8 cellular contexts compared by ENCODE assay signal in the genomic region with DNA sequence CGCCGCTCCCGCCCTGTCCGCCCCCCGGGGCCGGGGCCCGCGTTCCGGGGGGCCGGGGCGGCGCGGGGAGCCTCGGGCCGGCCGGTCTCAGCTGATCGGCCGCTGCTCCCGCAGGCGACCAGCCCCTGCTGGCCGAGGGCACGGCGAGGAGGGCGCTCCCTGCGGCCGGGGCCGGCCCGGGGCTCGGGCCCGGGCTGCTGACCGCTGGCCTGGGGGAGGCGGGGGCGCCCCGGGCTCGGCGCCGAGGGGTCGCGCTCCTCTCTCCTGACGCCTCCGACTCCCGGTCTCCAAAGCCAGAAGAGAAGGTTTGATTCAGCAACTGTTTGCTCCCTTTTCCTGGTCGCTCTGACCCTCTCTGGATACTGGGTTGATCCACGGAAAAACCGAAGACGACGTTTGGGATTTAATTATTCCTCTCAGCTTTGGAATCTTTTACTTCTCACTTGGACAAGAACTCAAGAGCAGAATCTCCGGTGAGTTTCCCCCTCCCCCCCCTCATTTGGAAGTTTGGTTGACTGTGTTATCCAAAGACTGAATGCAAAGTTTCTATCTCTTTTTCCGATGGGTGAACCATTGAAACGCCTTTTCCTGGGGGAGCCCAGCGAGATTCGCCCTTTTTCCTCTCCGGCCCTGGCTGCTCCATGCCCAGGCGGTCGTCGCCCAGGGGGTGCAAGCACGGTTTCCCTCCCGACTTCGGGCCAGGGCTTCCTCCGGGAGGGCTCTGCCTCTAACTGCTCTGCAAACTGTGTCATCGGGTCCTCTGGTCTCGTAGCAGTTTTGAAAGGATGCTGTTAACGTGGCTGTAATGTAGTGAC. TPM values are rescaled to one million over a fixed set of nuclear protein-coding genes. Genes with fewer than 3 reads are reported as not detected.
A peak's percentile ranks its signal among the peaks of the same experiment; 100 is the strongest.
DNase-seq lines count a peak whose midpoint lies in the region; ATAC-seq, FAIRE-seq and TF ChIP-seq lines count a peak whose summit lies in the region.

No MANE protein-coding gene starts in this region.

- no peaks in the 10 kb centered on the region for H3K9me3 ChIP-seq in CD8-positive, alpha-beta T cell (ENCODE audit: low read length)
- no peaks in the 10 kb centered on the region for H3K9me3 ChIP-seq in thoracic aorta

- H3K27ac ChIP-seq in CD8-positive, alpha-beta T cell (ENCODE audit: low read depth, low read length), result peak overlapping the region; percentile 66
- H3K27ac ChIP-seq in thoracic aorta, result peak overlapping the region; percentile 91 to 93

- ATAC-seq in CD8-positive, alpha-beta T cell, result no peak
- ATAC-seq in HG03558 (IDR thresholded peaks at IDR 0.05; ENCODE audit: extremely low read depth, unreplicated experiment) (peak; percentile 8), WTC11 (no peak; the same call in 1 of the 2 replicates), thoracic aorta (ENCODE audit: insufficient number of reproducible peaks, low FRiP score, low read depth) (peak; percentile 11)
- ATAC-seq in effector memory CD8-positive, alpha-beta T cell (replicated peaks), result peak; percentile 2

- TF ChIP-seq CTCF in CD8-positive, alpha-beta T cell (IDR thresholded peaks at IDR 0.05), result no peak
- no peak for TF ChIP-seq CTCF in WTC11 (IDR thresholded peaks at IDR 0.05)
- no peak for TF ChIP-seq CTCF in thoracic aorta (IDR thresholded peaks at IDR 0.05)

- no peaks in the 10 kb centered on the region for H3K27me3 Mint-ChIP-seq in CD8-positive, alpha-beta T cell (ENCODE audit: low read depth)
- peaks cover 4% of the 10 kb centered on the region; the same call in 1 of the 2 replicates for H3K27me3 Mint-ChIP-seq in WTC11 (ENCODE audit: low read depth)
- H3K27me3 Mint-ChIP-seq in effector memory CD8-positive, alpha-beta T cell, result no peaks in the 10 kb centered on the region

- CTCF ChIA-PET in CD8-positive, alpha-beta T cell (lab: Charles Lee), result interaction anchor here (1.0 kb wide), 1 partner anchor 47 kb away, joined by 4 read pairs; no protein-coding TSS in a partner anchor
- CTCF ChIA-PET in WTC11 (lab: Charles Lee), result interaction anchor here (0.6 to 3.9 kb wide), 18 partner anchors 8 to 272 kb away, joined by 3 to 33 read pairs (median 5); partner anchors contain the start of genes RAD9A and SSH3

- intact Hi-C loops in CD8-positive, alpha-beta T cell (cut with DNase I, micrococcal nuclease), result loop anchor here (1.0 to 10.0 kb wide), 9 partner anchors 37 to 913 kb away; partner anchors contain the start of genes B4GAT1 (in 1 of the 2), BRMS1 (in 1 of the 2), CDK2AP2 (in 1 of the 2) and NDUFS8 (in 1 of the 2)

- peaks cover 32% of the 10 kb centered on the region for H3K36me3 Mint-ChIP-seq in CD8-positive, alpha-beta T cell
- peaks cover 19% of the 10 kb centered on the region for H3K36me3 Mint-ChIP-seq in WTC11
- peaks cover 36% of the 10 kb centered on the region for H3K36me3 Mint-ChIP-seq in effector memory CD8-positive, alpha-beta T cell (ENCODE audit: insufficient read depth)

- H3K27me3 ChIP-seq in CD8-positive, alpha-beta T cell (ENCODE audit: insufficient read depth, low read length), result no peaks in the 10 kb centered on the region
- H3K27me3 ChIP-seq in thoracic aorta (replicated peaks; ENCODE audit: insufficient read depth), result no peaks in the 10 kb centered on the region

- peak overlapping the region; percentile 97 for H3K4me3 Mint-ChIP-seq in CD8-positive, alpha-beta T cell
- peak overlapping the region; percentile 94 for H3K4me3 Mint-ChIP-seq in WTC11
- H3K4me3 Mint-ChIP-seq in effector memory CD8-positive, alpha-beta T cell, result peak overlapping the region; percentile 99

- H3K4me3 ChIP-seq in CD8-positive, alpha-beta T cell (ENCODE audit: low read depth, low read length), result peak overlapping the region; percentile 62
- peak overlapping the region; percentile 94 for H3K4me3 ChIP-seq in thoracic aorta

- H3K9me3 Mint-ChIP-seq in CD8-positive, alpha-beta T cell, result no peaks in the 10 kb centered on the region
- no peaks in the 10 kb centered on the region for H3K9me3 Mint-ChIP-seq in WTC11
- no peaks in the 10 kb centered on the region for H3K9me3 Mint-ChIP-seq in effector memory CD8-positive, alpha-beta T cell

- H3K4me1 ChIP-seq in CD8-positive, alpha-beta T cell (ENCODE audit: insufficient read depth, low read length), result peaks cover 34% of the 10 kb centered on the region
- H3K4me1 ChIP-seq in thoracic aorta (ENCODE audit: control insufficient read depth in 1 of 2, low read depth in 2 of 2), result peaks cover 21 to 38% of the 10 kb centered on the region in 2 donors

- no peaks in the 10 kb centered on the region for H3K36me3 ChIP-seq in CD8-positive, alpha-beta T cell (ENCODE audit: insufficient read depth, low read length)
- H3K36me3 ChIP-seq in thoracic aorta, result no peaks in the 10 kb centered on the region

- FAIRE-seq in GM19239 (lab: Jason Lieb, UNC), result peak; percentile 35

- peak in 6 of 7 experiments; percentile 8 to 60 (median 32) for DNase-seq in CD8-positive, alpha-beta T cell
- DNase-seq in GM19239 (ENCODE audit: insufficient read length, low spot score), result peak; percentile 28
- peak; percentile 22 for DNase-seq in WTC11 (ENCODE audit: low spot score)
- DNase-seq in effector memory CD8-positive, alpha-beta T cell, result peak; percentile 9 to 22 (median 13)
- peak; percentile 18 for DNase-seq in midbrain (lab: John Stamatoyannopoulos, UW)
- DNase-seq in thoracic aorta (ENCODE audit: low spot score), result no peak
- no peak for DNase-seq in kidney glomerular epithelial cell (lab: John Stamatoyannopoulos, UW)

- peak overlapping the region; percentile 96 for H3K27ac Mint-ChIP-seq in CD8-positive, alpha-beta T cell
- H3K27ac Mint-ChIP-seq in WTC11, result peak overlapping the region; percentile 96
- peak overlapping the region; percentile 98 for H3K27ac Mint-ChIP-seq in effector memory CD8-positive, alpha-beta T cell

- POLR2A ChIA-PET in CD8-positive, alpha-beta T cell (lab: Charles Lee), result interaction anchor here (0.6 to 1.5 kb wide), 8 partner anchors 11 to 233 kb away, joined by 3 to 8 read pairs (median 3); no protein-coding TSS in a partner anchor
- POLR2A ChIA-PET in WTC11 (lab: Charles Lee), result interaction anchor here (0.6 to 1.8 kb wide), 4 partner anchors 11 to 277 kb away, joined by 3 to 11 read pairs (median 3); partner anchors contain the start of gene ANKRD13D

- H3K4me1 Mint-ChIP-seq in CD8-positive, alpha-beta T cell (ENCODE audit: low read depth), result peaks cover 36% of the 10 kb centered on the region
- peaks cover 27% of the 10 kb centered on the region for H3K4me1 Mint-ChIP-seq in WTC11
- H3K4me1 Mint-ChIP-seq in effector memory CD8-positive, alpha-beta T cell (ENCODE audit: low read depth in 2 of 2), result peaks cover 20 to 27% of the 10 kb centered on the region in 2 donors

TF ChIP-seq in WTC11, 78 proteins besides CTCF, POLR2A, EP300 and RAD21 (continues in another document):
- TF ChIP-seq MXD4 (CRISPR knock-in tag; IDR thresholded peaks at IDR 0.05; ENCODE audit: borderline replicate concordance) (no peak), IRF2 (CRISPR knock-in tag; IDR thresholded peaks at IDR 0.05; ENCODE audit: borderline replicate concordance, low read depth) (no peak), ZNF317 (CRISPR knock-in tag; IDR thresholded peaks at IDR 0.05; ENCODE audit: borderline replicate concordance, low read depth) (no peak), ETV6 (CRISPR knock-in tag; IDR thresholded peaks at IDR 0.05) (no peak), OVOL2 (CRISPR knock-in tag; IDR thresholded peaks at IDR 0.05; ENCODE audit: borderline replicate concordance) (no peak), ARID4B (CRISPR knock-in tag; IDR thresholded peaks at IDR 0.05; ENCODE audit: borderline replicate concordance) (no peak), GTF2I (CRISPR knock-in tag; conservative IDR thresholded peaks at IDR 0.05) (no peak), FOXK1 (CRISPR knock-in tag; IDR thresholded peaks at IDR 0.05) (no peak), E2F4 (CRISPR knock-in tag; IDR thresholded peaks at IDR 0.05; ENCODE audit: borderline replicate concordance, low read depth) (no peak), ZNF423 (CRISPR knock-in tag; IDR thresholded peaks at IDR 0.05) (no peak)

RNA-seq across cellular contexts. Expression of gene KDM2A, which starts 0.7 kb away (rescaled TPM):
- 100 to 1,000 TPM; 412 to 431 TPM for total RNA-seq in CD8-positive, alpha-beta T cell
- total RNA-seq in WTC11 (2021) (54.0 to 58.0 TPM (median 54.3 TPM) in 3 replicates), thoracic aorta (100 to 1,000 TPM in 1 of 2 donors, 10 to 100 TPM in 1; 40.1 to 130 TPM)

Comparison
In these comparisons a context has a peak if more than half of its experiments do, and no peak if none do; other contexts are left out.
1. ATAC-seq: peak in HG03558 (single experiment), effector memory CD8-positive, alpha-beta T cell (single experiment) and thoracic aorta (single experiment); none in CD8-positive, alpha-beta T cell (single experiment) and WTC11 (single experiment).
2. DNase-seq: peak in CD8-positive, alpha-beta T cell (6 of 7), GM19239 (single experiment), WTC11 (single experiment), effector memory CD8-positive, alpha-beta T cell (3 of 3) and midbrain (single experiment); none in thoracic aorta (single experiment) and kidney glomerular epithelial cell (single experiment).
3. Peak in every context shown above with its lines, with median percentiles within 50 percentile points of each other: H3K27ac Mint-ChIP-seq and H3K4me3 Mint-ChIP-seq.